In genomic region chr16:74807052-74807646, GRCh38 we compare ENCODE assay signal across 30 cellular contexts. TPM values are rescaled to one million over a fixed set of nuclear protein-coding genes. Genes with fewer than 3 reads are reported as not detected.
"Had no signal": no experiment of that assay in that cellular context is flagged by ENCODE, and none has a peak within 500 bp of the region (broad histone marks: within the 10 kb centered on the region; RNA-seq: fewer than 3 reads in every experiment).

No MANE protein-coding gene starts in this region.

- H3K4me1 Mint-ChIP-seq: naive thymus-derived CD8-positive, alpha-beta T cell had no signal

- ATAC-seq: naive thymus-derived CD8-positive, alpha-beta T cell; upper lobe of right lung had no signal

- H3K9me3 ChIP-seq: left ventricle myocardium inferior, right atrium auricular region, right lobe of liver, suprapubic skin, thoracic aorta, tibial artery, upper lobe of right lung had no signal

- DNase-seq: head of caudate nucleus; hippocampal formation; kidney glomerular epithelial cell; left ventricle myocardium inferior; midbrain; naive thymus-derived CD8-positive, alpha-beta T cell; nucleus accumbens; right lobe of liver; stimulated activated CD4-positive, alpha-beta T cell treated with anti-CD3 and anti-CD28 coated beads, Interleukin-1b, Interleukin-23, amount 100 ng/mL, for 48 hours; stimulated activated CD4-positive, alpha-beta T cell treated with anti-CD3 and anti-CD28 coated beads, Interleukin-2, amount 100 ng/mL, for 48 hours; stimulated activated CD4-positive, alpha-beta T cell treated with anti-CD3 and anti-CD28 coated beads, Interleukin-4, amount 100 ng/mL, for 4 hours; stimulated activated CD8-positive, alpha-beta memory T cell treated with anti-CD3 and anti-CD28 coated beads, Interleukin-4, amount 100 ng/mL, for 48 hours; stimulated activated naive CD4-positive, alpha-beta T cell; tibial artery; trophoblast cell; upper lobe of right lung had no signal

- H3K27ac ChIP-seq: left ventricle myocardium inferior, parathyroid adenoma, right atrium auricular region, right lobe of liver, suprapubic skin, thoracic aorta, tibial artery, upper lobe of right lung had no signal

- H3K4me1 ChIP-seq: left ventricle myocardium inferior, right atrium auricular region, right lobe of liver, tibial artery, upper lobe of right lung had no signal

- H3K27me3 ChIP-seq: right atrium auricular region, right lobe of liver, suprapubic skin, tibial artery, upper lobe of right lung had no signal

- H3K36me3 ChIP-seq: left ventricle myocardium inferior, right atrium auricular region, right lobe of liver, suprapubic skin, thoracic aorta, tibial artery, upper lobe of right lung had no signal

- H3K27ac Mint-ChIP-seq: naive thymus-derived CD8-positive, alpha-beta T cell; stimulated activated naive CD8-positive, alpha-beta T cell treated with anti-CD3 and anti-CD28 coated beads, Interleukin-15, Interleukin-2, amounts not matched to agents 100 ng/mL and 50 ng/mL, for 24 hours had no signal

- H3K4me3 Mint-ChIP-seq: naive thymus-derived CD8-positive, alpha-beta T cell; stimulated activated naive CD8-positive, alpha-beta T cell treated with anti-CD3 and anti-CD28 coated beads, Interleukin-15, Interleukin-2, amounts not matched to agents 100 ng/mL and 50 ng/mL, for 24 hours had no signal

- H3K4me3 ChIP-seq: left ventricle myocardium inferior, lung, right atrium auricular region, right lobe of liver, smooth muscle cell, suprapubic skin, thoracic aorta, tibial artery, upper lobe of right lung had no signal

RNA-seq across cellular contexts. Expression of gene FA2H, which starts 32.5 kb away (rescaled TPM):
- total RNA-seq: left ventricle myocardium inferior; mesenteric fat pad; naive thymus-derived CD8-positive, alpha-beta T cell; osteoblast; posterior vena cava; pulmonary artery endothelial cell; skeletal muscle tissue; smooth muscle cell; subcutaneous adipose tissue had no signal
- polyA plus RNA-seq: naive thymus-derived CD8-positive, alpha-beta T cell; neural cell; smooth muscle cell had no signal
